In the genomic region with DNA sequence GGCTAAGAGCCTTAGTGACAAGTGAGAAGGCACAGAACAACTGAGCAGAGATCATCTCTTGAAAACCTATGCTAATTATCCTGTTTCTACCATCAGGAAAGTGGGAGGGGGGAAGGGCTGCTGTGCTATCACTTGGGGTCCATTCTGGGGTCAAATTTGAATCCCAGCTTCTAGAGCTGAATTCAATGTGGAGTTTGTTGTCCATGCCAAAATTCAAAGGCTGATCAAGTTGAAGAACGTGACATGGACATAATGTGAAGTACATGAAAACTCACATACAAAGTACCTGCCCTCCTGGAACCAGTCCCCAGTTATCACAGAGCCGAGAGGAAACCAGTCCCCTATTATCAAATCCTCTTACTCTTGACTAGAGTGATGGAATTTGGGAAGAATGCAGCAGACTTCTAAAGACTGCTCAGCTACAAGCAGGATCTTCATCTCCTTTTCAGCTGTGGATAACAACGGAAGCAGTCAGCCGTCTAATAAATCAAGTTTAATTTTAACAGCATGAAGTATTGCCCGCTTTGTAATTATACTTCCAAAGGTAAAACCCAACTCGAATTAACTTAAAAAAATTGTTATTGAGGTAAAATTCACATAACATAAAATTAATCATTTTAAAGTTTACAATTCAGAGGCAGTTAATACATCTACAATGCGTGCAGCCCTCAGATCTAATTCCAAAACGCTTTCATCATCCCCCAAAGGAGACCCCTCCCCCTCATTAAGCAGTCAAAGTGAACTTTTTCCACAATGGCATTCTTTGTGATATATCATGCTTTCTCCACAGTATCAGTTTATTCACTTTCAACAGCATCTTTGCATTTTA, we compare ENCODE assay signal across 8 cellular contexts.
DNase-seq lines count a peak whose midpoint lies in the region; ATAC-seq, FAIRE-seq and TF ChIP-seq lines count a peak whose summit lies in the region.

No MANE protein-coding gene starts in this region.

- no peak for ATAC-seq in activated T-cell treated with anti-CD3 and anti-CD28 coated beads, Interleukin-2, amount 50 U/mL, for 4 hours
- ATAC-seq in GM19035 (IDR thresholded peaks at IDR 0.05; ENCODE audit: unreplicated experiment), result no peak

- H3K79me1 ChIP-seq in mesenchymal stem cell (replicated peaks; ENCODE audit: low read length, poor library complexity, severe bottlenecking), result peaks cover 20% of the 10 kb centered on the region

- no peak overlapping the region for H3K4ac ChIP-seq in mesenchymal stem cell (ENCODE audit: low read depth in 1 of 2, low read length in 2 of 2)

- H3K27ac ChIP-seq in mesenchymal stem cell (ENCODE audit: low read length, poor library complexity, severe bottlenecking), result peak overlapping the region; percentile 72

- no peak for DNase-seq in activated T-cell treated with anti-CD3 and anti-CD28 coated beads, Interleukin-2, amount 50 U/mL, for 4 hours
- DNase-seq in activated T-cell treated with anti-CD3 and anti-CD28 coated beads for 4 hours (no peak), MCF 10A (ENCODE audit: unreplicated experiment) (no peak), mesenchymal stem cell (peak; percentile 67), urothelium cell line (ENCODE audit: low spot score) (peak; percentile 12), cortex of kidney (lab: John Stamatoyannopoulos, UW) (no peak), GF-D8 (lab: John Stamatoyannopoulos, UW) (no peak)

- H3K14ac ChIP-seq in mesenchymal stem cell (ENCODE audit: low read length in 2 of 2), result no peak overlapping the region

- H2AK5ac ChIP-seq in mesenchymal stem cell (ENCODE audit: low read length, severe bottlenecking), result peak overlapping the region; percentile 43

- H2BK12ac ChIP-seq in mesenchymal stem cell (ENCODE audit: low read length in 2 of 2), result peak overlapping the region in 1 of 2 experiments; percentile 96

- H3K27me3 Mint-ChIP-seq in activated T-cell treated with anti-CD3 and anti-CD28 coated beads, Interleukin-2, amount 50 U/mL, for 4 hours (ENCODE audit: low read depth), result no peaks in the 10 kb centered on the region
- H3K27me3 Mint-ChIP-seq in MCF 10A (ENCODE audit: insufficient read depth, unreplicated experiment), result no peaks in the 10 kb centered on the region

- H3K36me3 ChIP-seq in mesenchymal stem cell (ENCODE audit: control insufficient read depth in 1 of 2, insufficient read depth in 2 of 2, low read depth in 1 of 2, low read length in 2 of 2), result peaks cover 6 to 59% of the 10 kb centered on the region in 2 experiments

- no peak overlapping the region for H4K91ac ChIP-seq in mesenchymal stem cell (ENCODE audit: low read length)

- H3K4me1 Mint-ChIP-seq in activated T-cell treated with anti-CD3 and anti-CD28 coated beads, Interleukin-2, amount 50 U/mL, for 4 hours (ENCODE audit: low read depth), result peaks cover 73% of the 10 kb centered on the region
- peaks cover 41% of the 10 kb centered on the region for H3K4me1 Mint-ChIP-seq in MCF 10A (ENCODE audit: insufficient read depth, unreplicated experiment)

- H2BK15ac ChIP-seq in mesenchymal stem cell (ENCODE audit: low read depth, poor library complexity, severe bottlenecking), result no peak overlapping the region

- peak overlapping the region; percentile 41 for H3K4me2 ChIP-seq in mesenchymal stem cell (ENCODE audit: low read length, poor library complexity, severe bottlenecking)

- FAIRE-seq in urothelium cell line (lab: Jason Lieb, UNC), result no peak

- intact Hi-C loops in MCF 10A (cut with micrococcal nuclease), result no loop called here

- peak overlapping the region; percentile 66 to 84 for H3K18ac ChIP-seq in mesenchymal stem cell (ENCODE audit: low read depth in 1 of 2, low read length in 2 of 2)

- H3K9me3 Mint-ChIP-seq in activated T-cell treated with anti-CD3 and anti-CD28 coated beads, Interleukin-2, amount 50 U/mL, for 4 hours, result peaks cover 4% of the 10 kb centered on the region
- H3K9me3 Mint-ChIP-seq in MCF 10A (ENCODE audit: unreplicated experiment), result no peaks in the 10 kb centered on the region

- H3K4me1 ChIP-seq in mesenchymal stem cell (ENCODE audit: control insufficient read depth, insufficient read depth, low read depth, low read length), result peaks cover 9% of the 10 kb centered on the region

- H3K9me3 ChIP-seq in mesenchymal stem cell (ENCODE audit: control insufficient read depth, low read length), result no peaks in the 10 kb centered on the region

- H3K27ac Mint-ChIP-seq in MCF 10A (ENCODE audit: low read depth, unreplicated experiment), result peak overlapping the region; percentile 82

- POLR2A ChIA-PET in MCF 10A (lab: Yijun Ruan, JAX), result interaction anchor here (0.6 kb wide), 1 partner anchor 564 kb away, joined by 4 read pairs; no protein-coding TSS in a partner anchor

- no peak overlapping the region for H4K8ac ChIP-seq in mesenchymal stem cell (ENCODE audit: low read length)

- peaks cover 24% of the 10 kb centered on the region for H3K36me3 Mint-ChIP-seq in activated T-cell treated with anti-CD3 and anti-CD28 coated beads, Interleukin-2, amount 50 U/mL, for 4 hours (ENCODE audit: insufficient read depth)
- peaks cover 45% of the 10 kb centered on the region for H3K36me3 Mint-ChIP-seq in MCF 10A (ENCODE audit: insufficient read depth, unreplicated experiment)

- peak overlapping the region; percentile 79 for H3K9ac ChIP-seq in mesenchymal stem cell (ENCODE audit: low read length)

- peak overlapping the region; percentile 5 for H2BK5ac ChIP-seq in mesenchymal stem cell (ENCODE audit: low read depth, low read length, poor library complexity, severe bottlenecking)

- H3K4me3 Mint-ChIP-seq in activated T-cell treated with anti-CD3 and anti-CD28 coated beads, Interleukin-2, amount 50 U/mL, for 4 hours, result peak overlapping the region; percentile 72
- peak overlapping the region; percentile 41 for H3K4me3 Mint-ChIP-seq in MCF 10A (ENCODE audit: unreplicated experiment)

- no TSS peak for BruUV-seq in MCF 10A (replicated peaks; lab: Mats Ljungman, UMichigan)

- TF ChIP-seq CTCF in MCF 10A (IDR thresholded peaks at IDR 0.05; ENCODE audit: unreplicated experiment), result no peak

- H3K23ac ChIP-seq in mesenchymal stem cell (ENCODE audit: low read length in 2 of 2), result no peak overlapping the region

- H2BK120ac ChIP-seq in mesenchymal stem cell (ENCODE audit: low read depth, low read length), result no peak overlapping the region

- no peaks in the 10 kb centered on the region for H3K27me3 ChIP-seq in mesenchymal stem cell (ENCODE audit: control insufficient read depth in 1 of 2, insufficient read depth in 1 of 2, low read length in 2 of 2)

- H2AFZ ChIP-seq in mesenchymal stem cell (ENCODE audit: low read depth, low read length), result no peak overlapping the region

- 1% methylated on average over 3 of the region's 8 CpGs for WGBS in mesenchymal stem cell

- H3K4me3 ChIP-seq in mesenchymal stem cell (ENCODE audit: insufficient read depth in 1 of 2, low read depth in 1 of 2, low read length in 2 of 2), result peak overlapping the region in 1 of 2 experiments; percentile 31

- CTCF ChIA-PET in MCF 10A (lab: Yijun Ruan, JAX), result interaction anchor here (0.8 to 1.7 kb wide), 4 partner anchors 10 to 174 kb away, joined by 3 to 6 read pairs (median 3); no protein-coding TSS in a partner anchor

Comparison
In these comparisons a context has a peak if more than half of its experiments do, and no peak if none do; other contexts are left out.
1. DNase-seq: peak in mesenchymal stem cell (single experiment) and urothelium cell line (single experiment); none in activated T-cell treated with anti-CD3 and anti-CD28 coated beads, Interleukin-2, amount 50 U/mL, for 4 hours (single experiment), activated T-cell treated with anti-CD3 and anti-CD28 coated beads for 4 hours (single experiment), MCF 10A (single experiment), cortex of kidney (single experiment) and GF-D8 (single experiment).